ENCODE assay signal across 11 cellular contexts in the genomic region with DNA sequence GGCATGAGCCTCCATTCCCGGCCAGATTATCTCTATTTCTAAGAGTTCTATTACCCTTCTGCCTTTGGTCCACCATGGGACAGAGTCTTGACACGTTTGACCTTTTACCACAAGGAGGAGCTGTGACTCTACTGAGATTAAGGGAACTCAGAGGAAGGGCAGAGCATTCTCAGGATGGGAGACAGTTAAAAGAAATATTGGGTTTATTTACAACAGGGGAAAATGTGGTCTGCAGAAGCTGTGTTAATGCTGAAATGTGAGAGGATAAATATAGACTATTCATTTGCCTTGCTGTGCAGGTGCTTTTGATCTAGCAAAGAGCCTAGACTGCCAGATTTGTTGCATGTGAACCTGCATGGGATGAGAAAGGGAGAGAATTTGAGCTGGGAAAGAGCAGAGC. TPM values are rescaled to one million over a fixed set of nuclear protein-coding genes. Genes with fewer than 3 reads are reported as not detected.
DNase-seq lines count a peak whose midpoint lies in the region; FAIRE-seq and TF ChIP-seq lines count a peak whose summit lies in the region.
"Had no signal": no experiment of that assay in that cellular context is flagged by ENCODE, and none has a peak within 500 bp of the region (broad histone marks: within the 10 kb centered on the region; RNA-seq: fewer than 3 reads in every experiment).

No MANE protein-coding gene starts in this region.

- TF ChIP-seq CTCF in LNCAP (IDR thresholded peaks at IDR 0.05) (peak; percentile 55), bronchial epithelial cell (IDR thresholded peaks at IDR 0.05; ENCODE audit: insufficient read depth, low read length, severe bottlenecking) (peak; percentile 23), smooth muscle cell (IDR thresholded peaks at IDR 0.05; ENCODE audit: borderline replicate concordance, insufficient read depth, poor library complexity, severe bottlenecking) (peak; percentile 37), mesothelial cell of epicardium (IDR thresholded peaks at IDR 0.05; ENCODE audit: unreplicated experiment) (no peak)

- H3K36me3 Mint-ChIP-seq in activated CD4-positive, alpha-beta memory T cell treated with anti-CD3 and anti-CD28 coated beads for 36 hours: no peaks in the 10 kb centered on the region
- H3K36me3 Mint-ChIP-seq in activated CD4-positive, alpha-beta memory T cell treated with anti-CD3 and anti-CD28 coated beads, Interleukin-2, amount 10 ng/mL, durations not matched to agents 7 days and 5 days (ENCODE audit: low read depth): no peaks in the 10 kb centered on the region
- no peaks in the 10 kb centered on the region for H3K36me3 Mint-ChIP-seq in mesothelial cell of epicardium

- intact Hi-C loops in activated CD4-positive, alpha-beta memory T cell treated with anti-CD3 and anti-CD28 coated beads for 36 hours (cut with micrococcal nuclease): loop anchor here (1.0 to 5.0 kb wide), 2 partner anchors 508 to 699 kb away; no protein-coding TSS in a partner anchor

- no peaks in the 10 kb centered on the region for H3K9me3 ChIP-seq in smooth muscle cell (replicated peaks; ENCODE audit: low read depth)

- H3K4me3 Mint-ChIP-seq in activated CD4-positive, alpha-beta memory T cell treated with anti-CD3 and anti-CD28 coated beads for 36 hours: no peak overlapping the region
- H3K4me3 Mint-ChIP-seq in activated CD4-positive, alpha-beta memory T cell treated with anti-CD3 and anti-CD28 coated beads, Interleukin-2, amount 10 ng/mL, durations not matched to agents 7 days and 5 days: no peak overlapping the region
- no peak overlapping the region for H3K4me3 Mint-ChIP-seq in mesothelial cell of epicardium
- H3K4me3 Mint-ChIP-seq: nephron had no signal

- peak overlapping the region; percentile 26 for H3K27ac Mint-ChIP-seq in activated CD4-positive, alpha-beta memory T cell treated with anti-CD3 and anti-CD28 coated beads for 36 hours
- no peak overlapping the region for H3K27ac Mint-ChIP-seq in activated CD4-positive, alpha-beta memory T cell treated with anti-CD3 and anti-CD28 coated beads, Interleukin-2, amount 10 ng/mL, durations not matched to agents 7 days and 5 days
- H3K27ac Mint-ChIP-seq in mesothelial cell of epicardium: no peak overlapping the region
- H3K27ac Mint-ChIP-seq: nephron had no signal

- CTCF ChIA-PET in activated CD4-positive, alpha-beta memory T cell treated with anti-CD3 and anti-CD28 coated beads for 36 hours (lab: Charles Lee): interaction anchor here (0.7 to 5.1 kb wide), 23 partner anchors 9 to 912 kb away, joined by 3 to 40 read pairs (median 4); no protein-coding TSS in a partner anchor
- CTCF ChIA-PET in activated CD4-positive, alpha-beta memory T cell treated with anti-CD3 and anti-CD28 coated beads, Interleukin-2, amount 10 ng/mL, durations not matched to agents 7 days and 5 days (lab: Charles Lee): interaction anchor here (0.8 to 4.8 kb wide), 18 partner anchors 10 to 911 kb away, joined by 3 to 48 read pairs (median 6); no protein-coding TSS in a partner anchor

- 26% methylated on average over 2 of the region's 2 CpGs for WGBS in smooth muscle cell (ENCODE audit: low lambda C conversion rate)

- no peak overlapping the region for H3K4me3 ChIP-seq in bronchial epithelial cell (ENCODE audit: low read depth, low read length)
- H3K4me3 ChIP-seq in smooth muscle cell: no peak overlapping the region

- peaks cover 5% of the 10 kb centered on the region for H3K27me3 Mint-ChIP-seq in activated CD4-positive, alpha-beta memory T cell treated with anti-CD3 and anti-CD28 coated beads for 36 hours
- peaks cover 14% of the 10 kb centered on the region for H3K27me3 Mint-ChIP-seq in activated CD4-positive, alpha-beta memory T cell treated with anti-CD3 and anti-CD28 coated beads, Interleukin-2, amount 10 ng/mL, durations not matched to agents 7 days and 5 days
- peaks cover 22% of the 10 kb centered on the region for H3K27me3 Mint-ChIP-seq in mesothelial cell of epicardium (ENCODE audit: low read depth)

- H3K36me3 ChIP-seq in bronchial epithelial cell (ENCODE audit: control insufficient read depth, insufficient read depth, low read length) (no peaks in the 10 kb centered on the region), smooth muscle cell (ENCODE audit: low read depth) (no peaks in the 10 kb centered on the region)

- H3K27me3 ChIP-seq in bronchial epithelial cell (ENCODE audit: control insufficient read depth, insufficient read depth, low read length) (no peaks in the 10 kb centered on the region), smooth muscle cell (ENCODE audit: low read depth) (no peaks in the 10 kb centered on the region)

- no peaks in the 10 kb centered on the region for H3K79me2 ChIP-seq in smooth muscle cell (ENCODE audit: low read depth)

- no peak for FAIRE-seq in bronchial epithelial cell (lab: Jason Lieb, UNC)
- FAIRE-seq: astrocyte had no signal

- no peak overlapping the region for H3K9ac ChIP-seq in smooth muscle cell (ENCODE audit: low read depth)

- POLR2A ChIA-PET in activated CD4-positive, alpha-beta memory T cell treated with anti-CD3 and anti-CD28 coated beads for 36 hours (lab: Charles Lee): no interaction called here
- POLR2A ChIA-PET in activated CD4-positive, alpha-beta memory T cell treated with anti-CD3 and anti-CD28 coated beads, Interleukin-2, amount 10 ng/mL, durations not matched to agents 7 days and 5 days (lab: Charles Lee): no interaction called here

- no peaks in the 10 kb centered on the region for H3K4me1 ChIP-seq in smooth muscle cell (ENCODE audit: low read depth)

- no peak overlapping the region for H3K4me2 ChIP-seq in smooth muscle cell

- H3F3A ChIP-seq in smooth muscle cell (ENCODE audit: low read depth): no peaks in the 10 kb centered on the region

- no peaks in the 10 kb centered on the region for H3K9me3 Mint-ChIP-seq in activated CD4-positive, alpha-beta memory T cell treated with anti-CD3 and anti-CD28 coated beads for 36 hours
- no peaks in the 10 kb centered on the region for H3K9me3 Mint-ChIP-seq in activated CD4-positive, alpha-beta memory T cell treated with anti-CD3 and anti-CD28 coated beads, Interleukin-2, amount 10 ng/mL, durations not matched to agents 7 days and 5 days
- no peaks in the 10 kb centered on the region for H3K9me3 Mint-ChIP-seq in mesothelial cell of epicardium
- H3K9me3 Mint-ChIP-seq: nephron had no signal

- no peak overlapping the region for H2AFZ ChIP-seq in smooth muscle cell (ENCODE audit: low read depth)

- no peak overlapping the region for H3K27ac ChIP-seq in smooth muscle cell (ENCODE audit: low read depth)

- no peak for DNase-seq in activated CD4-positive, alpha-beta memory T cell treated with anti-CD3 and anti-CD28 coated beads for 36 hours
- DNase-seq in activated CD4-positive, alpha-beta memory T cell treated with anti-CD3 and anti-CD28 coated beads, Interleukin-2, amount 10 ng/mL, durations not matched to agents 7 days and 5 days: no peak
- DNase-seq in bronchial epithelial cell (ENCODE audit: low read depth) (peak; percentile 25), smooth muscle cell (lab: John Stamatoyannopoulos, UW; ENCODE audit: unreplicated experiment) (no peak), ureter (ENCODE audit: low spot score) (no peak), mesothelial cell of epicardium (ENCODE audit: low spot score in 2 of 2, unreplicated experiment in 2 of 2) (no peak), DMS153 (lab: John Stamatoyannopoulos, UW) (no peak)
- DNase-seq: EL had no signal

- H4K20me1 ChIP-seq in smooth muscle cell (ENCODE audit: low read depth): no peaks in the 10 kb centered on the region

- peaks cover 20% of the 10 kb centered on the region for H3K4me1 Mint-ChIP-seq in activated CD4-positive, alpha-beta memory T cell treated with anti-CD3 and anti-CD28 coated beads for 36 hours (ENCODE audit: low read depth)
- peaks cover 6% of the 10 kb centered on the region for H3K4me1 Mint-ChIP-seq in activated CD4-positive, alpha-beta memory T cell treated with anti-CD3 and anti-CD28 coated beads, Interleukin-2, amount 10 ng/mL, durations not matched to agents 7 days and 5 days
- H3K4me1 Mint-ChIP-seq in mesothelial cell of epicardium: no peaks in the 10 kb centered on the region
- H3K4me1 Mint-ChIP-seq: nephron had no signal

RNA-seq across cellular contexts. Expression of a gene that starts 45.8 kb away (rescaled TPM):
- total RNA-seq in activated CD4-positive, alpha-beta memory T cell treated with anti-CD3 and anti-CD28 coated beads for 36 hours: not detected
- not detected for total RNA-seq in activated CD4-positive, alpha-beta memory T cell treated with anti-CD3 and anti-CD28 coated beads, Interleukin-2, amount 10 ng/mL, durations not matched to agents 7 days and 5 days
- total RNA-seq in bronchial epithelial cell (not detected in 2 replicates), smooth muscle cell (not detected in 2 replicates), ureter (not detected), mesothelial cell of epicardium (not detected in 3 replicates)
- not detected in 2 replicates for polyA plus RNA-seq in smooth muscle cell
- total RNA-seq: astrocyte had no signal
